Comparison of ENCODE assay signal across 12 cellular contexts in the genomic region with DNA sequence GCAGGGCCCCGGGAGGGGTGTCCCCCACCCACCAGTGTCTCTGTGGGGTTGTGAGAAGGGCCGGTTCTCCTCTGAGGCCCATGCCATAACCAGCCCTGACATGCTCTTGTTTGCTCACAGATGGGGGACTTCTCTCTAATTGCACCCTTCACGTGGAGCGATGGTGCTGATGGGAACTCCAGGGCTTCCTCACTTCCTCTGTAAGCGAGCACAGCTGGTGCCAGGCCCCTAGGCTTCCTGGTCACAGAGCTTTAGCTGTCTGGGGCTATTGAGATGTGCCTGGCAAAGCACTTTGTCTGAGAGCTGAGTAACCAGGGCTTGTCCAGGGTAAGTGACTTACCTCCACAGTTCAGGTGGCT. TPM values are rescaled to one million over a fixed set of nuclear protein-coding genes. Genes with fewer than 3 reads are reported as not detected.
A peak's percentile ranks its signal among the peaks of the same experiment; 100 is the strongest.
DNase-seq lines count a peak whose midpoint lies in the region; ATAC-seq, FAIRE-seq and TF ChIP-seq lines count a peak whose summit lies in the region.
"Had no signal": no experiment of that assay in that cellular context is flagged by ENCODE, and none has a peak within 500 bp of the region (broad histone marks: within the 10 kb centered on the region; RNA-seq: fewer than 3 reads in every experiment).

No MANE protein-coding gene starts in this region.

- POLR2A ChIA-PET in MCF 10A (lab: Yijun Ruan, JAX) = no interaction called here

- H3K9me3 ChIP-seq in breast epithelium = peaks cover 6 to 16% of the 10 kb centered on the region in 2 donors
- H3K9me3 ChIP-seq in upper lobe of left lung = peaks cover 0 to 11% (median 7%) of the 10 kb centered on the region in 4 donors
- H3K9me3 ChIP-seq: BE2C had no signal

- H3K27ac ChIP-seq in breast epithelium = no peak overlapping the region
- no peak overlapping the region for H3K27ac ChIP-seq in upper lobe of left lung

- no peak for TF ChIP-seq EP300 in upper lobe of left lung (IDR thresholded peaks at IDR 0.05)

- H3K4me1 Mint-ChIP-seq in MCF 10A (ENCODE audit: insufficient read depth, unreplicated experiment) = peaks cover 5% of the 10 kb centered on the region
- peaks cover 11% of the 10 kb centered on the region for H3K4me1 Mint-ChIP-seq in T-helper 2 cell treated with Interferon-gamma antibody and Interleukin-4, amounts not matched to agents 5 μg/mL and 100 μg/mL, for 36 hours (ENCODE audit: low read depth)

- BruUV-seq in MCF 10A (replicated peaks; lab: Mats Ljungman, UMichigan) = no TSS peak

- 36 to 55% methylated on average over 4 to 5 of the region's 5 CpGs for WGBS in upper lobe of left lung, 2 donors

- TF ChIP-seq POLR2A in breast epithelium (IDR thresholded peaks at IDR 0.05) (no peak), upper lobe of left lung (IDR thresholded peaks at IDR 0.05) (no peak)

- no peak for TF ChIP-seq CTCF in MCF 10A (IDR thresholded peaks at IDR 0.05; ENCODE audit: unreplicated experiment)
- no peak for TF ChIP-seq CTCF in breast epithelium (IDR thresholded peaks at IDR 0.05)
- no peak for TF ChIP-seq CTCF in upper lobe of left lung (IDR thresholded peaks at IDR 0.05)

- ATAC-seq in HG03066 (IDR thresholded peaks at IDR 0.05; ENCODE audit: low read depth, unreplicated experiment) (peak; percentile 68), upper lobe of left lung (ENCODE audit: low FRiP score in 2 of 2) (peak; percentile 12 to 29)

- H3K4me3 Mint-ChIP-seq in MCF 10A (ENCODE audit: unreplicated experiment) = no peak overlapping the region
- no peak overlapping the region for H3K4me3 Mint-ChIP-seq in T-helper 2 cell treated with Interferon-gamma antibody and Interleukin-4, amounts not matched to agents 5 μg/mL and 100 μg/mL, for 36 hours

- peak overlapping the region; percentile 3 for H3K27ac Mint-ChIP-seq in MCF 10A (ENCODE audit: low read depth, unreplicated experiment)
- H3K27ac Mint-ChIP-seq in T-helper 2 cell treated with Interferon-gamma antibody and Interleukin-4, amounts not matched to agents 5 μg/mL and 100 μg/mL, for 36 hours = no peak overlapping the region

- DNase-seq in MCF 10A (ENCODE audit: unreplicated experiment) (no peak), breast epithelium (ENCODE audit: low spot score in 2 of 2) (no peak), upper lobe of left lung (no peak), NCI-H187 (lab: John Stamatoyannopoulos, UW) (no peak), putamen (ENCODE audit: low spot score) (no peak), urothelium cell line (ENCODE audit: low spot score) (no peak)
- DNase-seq in T-helper 2 cell treated with Interferon-gamma antibody and Interleukin-4, amounts not matched to agents 5 μg/mL and 100 μg/mL, for 36 hours (ENCODE audit: low spot score) = peak; percentile 18
- DNase-seq: activated CD4-positive, alpha-beta T cell treated with anti-CD3 and anti-CD28 coated beads, Interleukin-2, amount 50 U/mL, for 4 hours; BE2C; central memory CD4-positive, alpha-beta T cell; OCI-M1 had no signal

- H3K36me3 ChIP-seq in breast epithelium = no peaks in the 10 kb centered on the region
- no peaks in the 10 kb centered on the region for H3K36me3 ChIP-seq in upper lobe of left lung
- H3K36me3 ChIP-seq: BE2C had no signal

- H3K4me1 ChIP-seq in breast epithelium (no peaks in the 10 kb centered on the region), upper lobe of left lung (peaks cover 5 to 29% (median 20%) of the 10 kb centered on the region in 4 donors)
- H3K4me1 ChIP-seq: BE2C had no signal

- no peaks in the 10 kb centered on the region for H3K27me3 Mint-ChIP-seq in MCF 10A (ENCODE audit: insufficient read depth, unreplicated experiment)
- no peaks in the 10 kb centered on the region for H3K27me3 Mint-ChIP-seq in T-helper 2 cell treated with Interferon-gamma antibody and Interleukin-4, amounts not matched to agents 5 μg/mL and 100 μg/mL, for 36 hours (ENCODE audit: low read depth)

- peaks cover 7% of the 10 kb centered on the region for H3K36me3 Mint-ChIP-seq in MCF 10A (ENCODE audit: insufficient read depth, unreplicated experiment)
- peaks cover 14% of the 10 kb centered on the region for H3K36me3 Mint-ChIP-seq in T-helper 2 cell treated with Interferon-gamma antibody and Interleukin-4, amounts not matched to agents 5 μg/mL and 100 μg/mL, for 36 hours (ENCODE audit: low read depth)

- CTCF ChIA-PET in MCF 10A (lab: Yijun Ruan, JAX) = no interaction called here

- H3K4me3 ChIP-seq in breast epithelium (no peak overlapping the region), upper lobe of left lung (no peak overlapping the region)

- intact Hi-C loops in MCF 10A (cut with micrococcal nuclease) (no loop called here), breast epithelium (cut with DNase I; ENCODE audit: low total_unique reads) (no loop called here)

- no peaks in the 10 kb centered on the region for H3K27me3 ChIP-seq in breast epithelium
- H3K27me3 ChIP-seq in upper lobe of left lung = no peaks in the 10 kb centered on the region
- H3K27me3 ChIP-seq: BE2C had no signal

- no peak for FAIRE-seq in urothelium cell line (lab: Jason Lieb, UNC)

- peaks cover 21% of the 10 kb centered on the region for H3K9me3 Mint-ChIP-seq in MCF 10A (ENCODE audit: unreplicated experiment)
- H3K9me3 Mint-ChIP-seq in T-helper 2 cell treated with Interferon-gamma antibody and Interleukin-4, amounts not matched to agents 5 μg/mL and 100 μg/mL, for 36 hours = peaks cover 18% of the 10 kb centered on the region

RNA-seq across cellular contexts. Expression of a gene that starts 36.4 kb away (rescaled TPM):
- total RNA-seq in MCF 10A (2022) = 18.9 and 21.7 TPM in 2 replicates
- 10 to 100 TPM; 24.8 to 26.9 (median 25.9) TPM for total RNA-seq in breast epithelium
- 10 to 100 TPM; 33.6 to 41.7 (median 37.9) TPM for total RNA-seq in upper lobe of left lung
